Comparison of ENCODE assay signal across 1 cellular context in genomic region chr1:241957692-241958494, GRCh38.
TF ChIP-seq lines count a peak whose summit lies in the region.

TSS of gene BECN2 (plus strand) at chr1:241957767. CDS start at chr1:241957767, 0 bp downstream.

TF ChIP-seq in HCT116, 20 proteins besides CTCF, POLR2A, EP300 and RAD21 (continued from another document):
- TF ChIP-seq YY1 (IDR thresholded peaks at IDR 0.05; ENCODE audit: extremely low read depth, insufficient replicate concordance, low read depth, low read length) (no peak), ZNF274 (IDR thresholded peaks at IDR 0.05; ENCODE audit: low read depth, low read length) (no peak), EGR1 (IDR thresholded peaks at IDR 0.05; ENCODE audit: low read depth) (no peak), ZFX (IDR thresholded peaks at IDR 0.05) (no peak), EZH2phosphoT487 (IDR thresholded peaks at IDR 0.05; ENCODE audit: borderline replicate concordance) (no peak), POLR2AphosphoS5 (IDR thresholded peaks at IDR 0.05; ENCODE audit: low read depth, low read length) (no peak)
- TF ChIP-seq, protein P1, sequence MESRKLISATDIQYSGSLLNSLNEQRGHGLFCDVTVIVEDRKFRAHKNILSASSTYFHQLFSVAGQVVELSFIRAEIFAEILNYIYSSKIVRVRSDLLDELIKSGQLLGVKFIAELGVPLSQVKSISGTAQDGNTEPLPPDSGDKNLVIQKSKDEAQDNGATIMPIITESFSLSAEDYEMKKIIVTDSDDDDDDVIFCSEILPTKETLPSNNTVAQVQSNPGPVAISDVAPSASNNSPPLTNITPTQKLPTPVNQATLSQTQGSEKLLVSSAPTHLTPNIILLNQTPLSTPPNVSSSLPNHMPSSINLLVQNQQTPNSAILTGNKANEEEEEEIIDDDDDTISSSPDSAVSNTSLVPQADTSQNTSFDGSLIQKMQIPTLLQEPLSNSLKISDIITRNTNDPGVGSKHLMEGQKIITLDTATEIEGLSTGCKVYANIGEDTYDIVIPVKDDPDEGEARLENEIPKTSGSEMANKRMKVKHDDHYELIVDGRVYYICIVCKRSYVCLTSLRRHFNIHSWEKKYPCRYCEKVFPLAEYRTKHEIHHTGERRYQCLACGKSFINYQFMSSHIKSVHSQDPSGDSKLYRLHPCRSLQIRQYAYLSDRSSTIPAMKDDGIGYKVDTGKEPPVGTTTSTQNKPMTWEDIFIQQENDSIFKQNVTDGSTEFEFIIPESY (IDR thresholded peaks at IDR 0.05; ENCODE audit: extremely low read depth, insufficient replicate concordance, low read length): no peak
